ENCODE assay signal across 23 cellular contexts in the genomic region with DNA sequence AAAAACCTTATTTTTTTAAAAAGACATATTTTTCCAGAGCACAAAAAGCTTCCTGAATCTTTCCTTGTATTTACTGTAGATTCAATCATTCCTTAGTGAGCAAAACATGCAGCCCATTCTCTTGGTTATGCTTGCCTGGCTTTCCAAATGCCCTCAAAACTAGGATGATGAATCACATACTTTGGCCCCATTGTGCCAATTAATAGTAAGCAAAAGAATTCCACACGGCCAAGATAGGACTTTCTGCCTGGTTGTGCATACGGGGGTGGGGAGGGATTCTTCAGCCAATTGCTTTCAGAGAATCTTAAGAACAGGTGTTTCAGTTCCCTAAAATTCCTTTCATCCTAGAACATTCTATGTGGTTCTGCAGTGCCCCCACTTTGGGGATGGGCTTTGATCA.
"Had no signal": no experiment of that assay in that cellular context is flagged by ENCODE, and none has a peak within 500 bp of the region (broad histone marks: within the 10 kb centered on the region; RNA-seq: fewer than 3 reads in every experiment).

No MANE protein-coding gene starts in this region.

- DNase-seq: activated CD4-positive, alpha-beta T cell treated with anti-CD3 and anti-CD28 coated beads, Interleukin-2, amount 10 ng/mL, durations not matched to agents 7 days and 5 days; activated CD8-positive, alpha-beta T cell treated with anti-CD3 and anti-CD28 coated beads for 36 hours; activated gamma-delta T cell treated with Interleukin-2 at 50 U/mL for 16 hours; activated T-cell treated with anti-CD3 and anti-CD28 coated beads, Interleukin-2, amount 50 U/mL, for 1 hour; anterior cingulate cortex; brain microvascular endothelial cell; central memory CD4-positive, alpha-beta T cell; effector memory CD4-positive, alpha-beta T cell; esophagus squamous epithelium; gastrocnemius medialis; head of caudate nucleus; islet precursor cell; nephron progenitor cell; spleen; stimulated activated CD4-positive, alpha-beta T cell treated with anti-CD3 and anti-CD28 coated beads, Interleukin-4, amount 100 ng/mL, for 1 hour; stimulated activated naive CD4-positive, alpha-beta T cell; T-helper 2 cell; upper lobe of left lung had no signal

- H3K4me3 ChIP-seq: esophagus squamous epithelium, gastrocnemius medialis, SK-N-MC, spleen, thoracic aorta, upper lobe of left lung had no signal

- ATAC-seq: activated CD4-positive, CD25-positive, alpha-beta regulatory T cell treated with anti-CD3 and anti-CD28 coated beads, Interleukin-2, amount 50 U/mL, for 24 hours; activated CD8-positive, alpha-beta T cell treated with anti-CD3 and anti-CD28 coated beads for 36 hours; gastrocnemius medialis; left lobe of liver had no signal

- H3K9me3 ChIP-seq: esophagus squamous epithelium, gastrocnemius medialis, spleen, thoracic aorta, upper lobe of left lung had no signal

- H3K36me3 ChIP-seq: brain microvascular endothelial cell, esophagus squamous epithelium, gastrocnemius medialis, spleen, thoracic aorta, upper lobe of left lung had no signal

- H3K27me3 ChIP-seq: upper lobe of left lung had no signal

- H3K27ac ChIP-seq: brain microvascular endothelial cell, SK-N-MC, spleen, thoracic aorta, VCaP had no signal

- H3K4me1 ChIP-seq: spleen had no signal
